7 cellular contexts compared by ENCODE assay signal in genomic region chr17:82021728-82022309, GRCh38. TPM values are rescaled to one million over a fixed set of nuclear protein-coding genes. Genes with fewer than 3 reads are reported as not detected.
A peak's percentile ranks its signal among the peaks of the same experiment; 100 is the strongest.
DNase-seq lines count a peak whose midpoint lies in the region; ATAC-seq and TF ChIP-seq lines count a peak whose summit lies in the region.

No MANE protein-coding gene starts in this region.

- peaks cover 5% of the 10 kb centered on the region; the same call in 1 of the 2 replicates for H3K4me1 ChIP-seq in GM23248 (ENCODE audit: insufficient read depth)
- peaks cover 38% of the 10 kb centered on the region for H3K4me1 ChIP-seq in Panc1 (ENCODE audit: control insufficient read depth, insufficient read depth, low read length)

- in situ Hi-C loops in GM23248 (cut with MboI) (no loop called here), Panc1 (cut with HindIII; ENCODE audit: low pct_unique_long_range_greater_than_20kb, low sequenced_read_pairs) (no loop called here)

- TF ChIP-seq CTCF in Panc1 (IDR thresholded peaks at IDR 0.05) (no peak), epithelial cell of proximal tubule (conservative IDR thresholded peaks at IDR 0.05; ENCODE audit: low read depth, low read length) (no peak), retinal pigment epithelial cell (conservative IDR thresholded peaks at IDR 0.05; ENCODE audit: low read depth, low read length) (no peak), omental fat pad (IDR thresholded peaks at IDR 0.05) (no peak)

- BruUV-seq in Panc1 (replicated peaks; lab: Mats Ljungman, UMichigan): no TSS peak

- H3K36me3 ChIP-seq in GM23248 (ENCODE audit: low read depth): no peaks in the 10 kb centered on the region
- no peaks in the 10 kb centered on the region; the same call in 1 of the 2 replicates for H3K36me3 ChIP-seq in Panc1 (ENCODE audit: control insufficient read depth, insufficient read depth, low read length)

- CTCF ChIA-PET in Panc1 (lab: Charles Lee): interaction anchor here (0.6 to 5.3 kb wide), 5 partner anchors 9 to 94 kb away, joined by 3 to 37 read pairs (median 5); partner anchors contain the start of genes MAFG and NOTUM

- DNase-seq in GM23248 (peak; percentile 28), Panc1 (ENCODE audit: low read depth, low spot score) (no peak), epithelial cell of proximal tubule (ENCODE audit: low read depth) (no peak), retinal pigment epithelial cell (ENCODE audit: low read depth) (no peak), AG08395 (ENCODE audit: low spot score) (no peak), omental fat pad (ENCODE audit: low spot score) (no peak)
- no peak for DNase-seq in effector CD8-positive, alpha-beta T cell (lab: John Stamatoyannopoulos, UW)

- 25 to 28% methylated on average over 14 to 15 of the region's 15 CpGs for WGBS in GM23248 (ENCODE audit: low coverage in 1 of 2, low lambda C conversion rate in 2 of 2, missing lambda C conversion rate in 2 of 2), 2 experiments

- peak overlapping the region; percentile 85 for H3K4me2 ChIP-seq in GM23248 (ENCODE audit: unreplicated experiment)

- peak overlapping the region; percentile 76; the same call in 1 of the 2 replicates for H2AFZ ChIP-seq in GM23248

- POLR2A ChIA-PET in Panc1 (lab: Charles Lee): no interaction called here

- no peaks in the 10 kb centered on the region for H4K20me1 ChIP-seq in GM23248 (ENCODE audit: insufficient read depth)

- H3K9me2 ChIP-seq in GM23248 (ENCODE audit: insufficient read depth): no peaks in the 10 kb centered on the region

- H3K27me3 ChIP-seq in GM23248 (replicated peaks; ENCODE audit: insufficient read depth): no peaks in the 10 kb centered on the region
- no peaks in the 10 kb centered on the region for H3K27me3 ChIP-seq in Panc1 (ENCODE audit: control insufficient read depth, insufficient read depth, low read length)

- H3K79me2 ChIP-seq in GM23248 (ENCODE audit: insufficient read depth): no peaks in the 10 kb centered on the region

- ATAC-seq in Panc1 (peak; percentile 5; the same call in 1 of the 2 replicates), omental fat pad (ENCODE audit: low FRiP score) (no peak)

- H3K9me3 ChIP-seq in GM23248 (ENCODE audit: low read depth): no peaks in the 10 kb centered on the region
- H3K9me3 ChIP-seq in Panc1 (ENCODE audit: control insufficient read depth, insufficient read depth, low read depth, low read length): no peaks in the 10 kb centered on the region

- intact Hi-C loops in Panc1 (cut with micrococcal nuclease; ENCODE audit: unreplicated experiment): loop anchor here (2.0 to 10.0 kb wide), 2 partner anchors 59 to 157 kb away; partner anchors contain the start of gene P4HB

- H3F3A ChIP-seq in GM23248 (ENCODE audit: insufficient read depth): no peaks in the 10 kb centered on the region

- peak overlapping the region; percentile 83 for H3K4me3 ChIP-seq in GM23248
- peak overlapping the region; percentile 58 to 74 for H3K4me3 ChIP-seq in Panc1 (ENCODE audit: low read depth in 2 of 2, low read length in 2 of 2)
- peak overlapping the region; percentile 91 for H3K4me3 ChIP-seq in epithelial cell of proximal tubule (ENCODE audit: low read depth, low read length)
- peak overlapping the region; percentile 70 for H3K4me3 ChIP-seq in retinal pigment epithelial cell (ENCODE audit: low read length)

- H3K27ac ChIP-seq in GM23248 (no peak overlapping the region), Panc1 (ENCODE audit: low read length) (peak overlapping the region; percentile 63)

- peak overlapping the region; percentile 81 for H3K9ac ChIP-seq in GM23248

RNA-seq across cellular contexts. Expression of gene CENPX, which starts 0.9 kb away (rescaled TPM):
- 43.9 and 68.8 TPM in 2 replicates for total RNA-seq in GM23248 (2014; rRNA removed; shearing (Covaris generic))
- polyA plus RNA-seq in GM23248 (2016; fragmentation: Nextera tagmentation; extraction: Ambion mirVana): 65.2 and 68.6 TPM in 2 replicates
- total RNA-seq in Panc1 (2021; ENCODE audit: unreplicated experiment) (187 TPM), epithelial cell of proximal tubule (158 and 228 TPM in 2 replicates), omental fat pad (10 to 100 TPM; 41.1 to 77.2 (median 59.8) TPM)
- 198 TPM for polyA plus RNA-seq in Panc1 (2012; ENCODE audit: insufficient read length)

RNA-seq across cellular contexts. Expression of gene LRRC45, which starts 1.3 kb away (rescaled TPM):
- total RNA-seq in GM23248 (2014; rRNA removed; shearing (Covaris generic)): 14.8 and 15.3 TPM in 2 replicates
- polyA plus RNA-seq in GM23248 (2016; fragmentation: Nextera tagmentation; extraction: Ambion mirVana): 4.4 and 4.5 TPM in 2 replicates
- total RNA-seq in Panc1 (2021; ENCODE audit: unreplicated experiment) (29.9 TPM), epithelial cell of proximal tubule (44.5 and 44.6 TPM in 2 replicates), omental fat pad (10 to 100 TPM in 1 of 4 donors, 1 to 10 TPM in 3; 4.7 to 12.3 (median 5.6) TPM)
- polyA plus RNA-seq in Panc1 (2012; ENCODE audit: insufficient read length): 27.6 TPM

RNA-seq across cellular contexts. Expression of gene RAC3, which starts 9.7 kb away (rescaled TPM):
- total RNA-seq in GM23248 (2014; rRNA removed; shearing (Covaris generic)): 5.4 and 7.9 TPM in 2 replicates
- polyA plus RNA-seq in GM23248 (2016; fragmentation: Nextera tagmentation; extraction: Ambion mirVana): 1.3 and 1.8 TPM in 2 replicates
- 39.4 TPM for total RNA-seq in Panc1 (2021; ENCODE audit: unreplicated experiment)
- 84.7 TPM for polyA plus RNA-seq in Panc1 (2012; ENCODE audit: insufficient read length)
- total RNA-seq in epithelial cell of proximal tubule: 52.9 and 60.0 TPM in 2 replicates
- 10 to 100 TPM in 3 of 4 donors, 1 to 10 TPM in 1; 7.9 to 25.1 (median 12.0) TPM for total RNA-seq in omental fat pad

RNA-seq across cellular contexts. Expression of gene DCXR, which starts 15.7 kb away (rescaled TPM):
- 75.8 and 83.5 TPM in 2 replicates for total RNA-seq in GM23248 (2014; rRNA removed; shearing (Covaris generic))
- polyA plus RNA-seq in GM23248 (2016; fragmentation: Nextera tagmentation; extraction: Ambion mirVana): 69.9 and 70.2 TPM in 2 replicates
- total RNA-seq in Panc1 (2021; ENCODE audit: unreplicated experiment): 128 TPM
- polyA plus RNA-seq in Panc1 (2012; ENCODE audit: insufficient read length): 148 TPM
- 85.4 and 93.1 TPM in 2 replicates for total RNA-seq in epithelial cell of proximal tubule
- total RNA-seq in omental fat pad: 100 to 1,000 TPM; 190 to 327 (median 225) TPM

RNA-seq across cellular contexts. Expression of gene RFNG, which starts 29.8 kb away (rescaled TPM):
- 59.8 and 61.2 TPM in 2 replicates for total RNA-seq in GM23248 (2014; rRNA removed; shearing (Covaris generic))
- polyA plus RNA-seq in GM23248 (2016; fragmentation: Nextera tagmentation; extraction: Ambion mirVana): 10.6 and 11.8 TPM in 2 replicates
- total RNA-seq in Panc1 (2021; ENCODE audit: unreplicated experiment): 43.4 TPM
- polyA plus RNA-seq in Panc1 (2012; ENCODE audit: insufficient read length): 54.6 TPM
- 35.8 and 38.8 TPM in 2 replicates for total RNA-seq in epithelial cell of proximal tubule
- 10 to 100 TPM; 20.2 to 51.3 (median 32.0) TPM for total RNA-seq in omental fat pad
